In the genomic region with DNA sequence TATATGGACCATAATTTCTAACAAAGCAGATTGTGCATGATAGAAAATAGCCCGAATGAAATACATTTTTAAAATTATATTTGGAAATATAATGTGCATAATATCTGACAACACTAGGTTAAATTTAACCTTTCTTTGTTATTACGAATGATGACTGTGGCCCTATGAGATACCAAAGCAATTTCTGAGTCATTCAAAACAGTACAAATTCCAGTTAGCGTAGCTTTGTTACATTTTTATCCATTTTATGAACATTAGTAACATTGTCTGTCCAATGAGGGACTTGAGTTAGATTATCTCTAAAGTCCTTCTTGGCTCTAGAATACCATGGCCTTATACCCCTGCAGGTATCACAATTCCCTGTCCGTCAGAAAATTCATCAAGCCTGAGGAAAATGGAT, we compare ENCODE assay signal across 32 cellular contexts. TPM values are rescaled to one million over a fixed set of nuclear protein-coding genes. Genes with fewer than 3 reads are reported as not detected.
"Had no signal": no experiment of that assay in that cellular context is flagged by ENCODE, and none has a peak within 500 bp of the region (broad histone marks: within the 10 kb centered on the region; RNA-seq: fewer than 3 reads in every experiment).

No MANE protein-coding gene starts in this region.

- H3K4me1 ChIP-seq: breast epithelium, esophagus squamous epithelium, left lung, lower lobe of right lung, parathyroid adenoma, psoas muscle, sigmoid colon, suprapubic skin, transverse colon had no signal

- H3K9ac ChIP-seq: parathyroid adenoma had no signal

- H3K79me2 ChIP-seq: parathyroid adenoma had no signal

- H2AFZ ChIP-seq: parathyroid adenoma had no signal

- H3K27me3 ChIP-seq: breast epithelium, esophagus squamous epithelium, heart left ventricle, left lung, sigmoid colon, suprapubic skin, transverse colon had no signal

- H3K4me3 ChIP-seq: breast epithelium, esophagus squamous epithelium, heart left ventricle, left lung, lower lobe of right lung, psoas muscle, sigmoid colon, smooth muscle cell, suprapubic skin, transverse colon had no signal

- H3K4me2 ChIP-seq: smooth muscle cell had no signal

- H3K9me3 ChIP-seq: breast epithelium, esophagus squamous epithelium, heart left ventricle, left lung, lower lobe of right lung, psoas muscle, sigmoid colon, suprapubic skin, transverse colon had no signal

- ATAC-seq: activated T-cell treated with anti-CD3 and anti-CD28 coated beads, Interleukin-2, amount 50 U/mL, for 4 hours; activated T-helper 17 cell treated with anti-CD3 and anti-CD28 coated beads, Interleukin-2, amount 50 U/mL, for 72 hours; heart left ventricle; left lung; lower lobe of right lung; naive thymus-derived CD8-positive, alpha-beta T cell; psoas muscle; stimulated activated memory B cell treated with anti-CD40 and anti-IgM and Interleukin-4, amounts not matched to agents 10 μg/mL and 1 μg/mL and 100 μg/mL, for 72 hours had no signal

- H3K36me3 ChIP-seq: breast epithelium had no signal

- FAIRE-seq: colon, endometrium, islet of Langerhans had no signal

- DNase-seq: activated CD4-positive, alpha-beta memory T cell treated with anti-CD3 and anti-CD28 coated beads, Interleukin-2, amount 10 ng/mL, durations not matched to agents 7 days and 5 days; activated CD4-positive, alpha-beta T cell treated with anti-CD3 and anti-CD28 coated beads, Interleukin-2, amount 10 ng/mL, durations not matched to agents 7 days and 5 days; activated CD4-positive, CD25-positive, alpha-beta regulatory T cell treated with anti-CD3 and anti-CD28 coated beads, Interleukin-2, amount 50 U/mL, for 72 hours; activated gamma-delta T cell treated with Interleukin-2 at 50 U/mL for 16 hours; activated naive CD4-positive, alpha-beta T cell treated with anti-CD3 and anti-CD28 coated beads, Interleukin-2, amount 50 U/mL, for 16 hours; activated T-cell treated with anti-CD3 and anti-CD28 coated beads, Interleukin-2, amount 50 U/mL, for 4 hours; effector CD8-positive, alpha-beta T cell; esophagus squamous epithelium; foreskin fibroblast; heart left ventricle; left lung; lower lobe of right lung; mesenchymal stem cell; naive thymus-derived CD8-positive, alpha-beta T cell; nucleus accumbens; psoas muscle; sigmoid colon; stimulated activated CD4-positive, alpha-beta T cell treated with anti-CD3 and anti-CD28 coated beads, Interleukin-1b, Interleukin-23, amount 100 ng/mL, for 48 hours; stimulated activated CD4-positive, alpha-beta T cell treated with anti-CD3 and anti-CD28 coated beads, Interleukin-4, amount 100 ng/mL, for 4 hours; stimulated activated CD8-positive, alpha-beta memory T cell treated with anti-CD3 and anti-CD28 coated beads, Interleukin-4, amount 100 ng/mL, for 48 hours; T-helper 2 cell; transverse colon had no signal

- H3K27ac ChIP-seq: breast epithelium, epithelial cell of prostate, esophagus squamous epithelium, heart left ventricle, left lung, lower lobe of right lung, parathyroid adenoma, psoas muscle, sigmoid colon, suprapubic skin, transverse colon had no signal

RNA-seq across cellular contexts. Expression of a gene that starts 39.0 kb away (rescaled TPM):
- total RNA-seq: activated CD4-positive, alpha-beta memory T cell treated with anti-CD3 and anti-CD28 coated beads, Interleukin-2, amount 10 ng/mL, durations not matched to agents 7 days and 5 days; naive thymus-derived CD8-positive, alpha-beta T cell had no signal
- polyA plus RNA-seq: naive thymus-derived CD8-positive, alpha-beta T cell had no signal
